In genomic region chr16:22423716-22424115, GRCh38 we compare ENCODE assay signal across 24 cellular contexts. TPM values are rescaled to one million over a fixed set of nuclear protein-coding genes. Genes with fewer than 3 reads are reported as not detected.
DNase-seq lines count a peak whose midpoint lies in the region; ATAC-seq, FAIRE-seq and TF ChIP-seq lines count a peak whose summit lies in the region.
"Had no signal": no experiment of that assay in that cellular context is flagged by ENCODE, and none has a peak within 500 bp of the region (broad histone marks: within the 10 kb centered on the region; RNA-seq: fewer than 3 reads in every experiment).

No MANE protein-coding gene starts in this region.

- H3K27me3 ChIP-seq in bronchial epithelial cell (ENCODE audit: control insufficient read depth, insufficient read depth, low read length) (no peaks in the 10 kb centered on the region), layer of hippocampus (ENCODE audit: control insufficient read depth, insufficient read depth, low read length) (no peaks in the 10 kb centered on the region), upper lobe of right lung (no peaks in the 10 kb centered on the region)
- H3K27me3 ChIP-seq: colonic mucosa, Peyer's patch, stomach, tibial nerve had no signal

- H3K27ac ChIP-seq in layer of hippocampus (ENCODE audit: low read depth, low read length) (peak overlapping the region; percentile 65), upper lobe of right lung (peak overlapping the region; percentile 78)
- H3K27ac ChIP-seq: colonic mucosa, WERI-Rb-1 had no signal

- FAIRE-seq in HTR-8/SVneo (lab: Jason Lieb, UNC) = peak; percentile 88
- peak; percentile 50 for FAIRE-seq in bronchial epithelial cell (lab: Jason Lieb, UNC)
- FAIRE-seq: frontal cortex had no signal

- no peak for DNase-seq in HTR-8/SVneo (ENCODE audit: insufficient read length, low spot score)
- DNase-seq in bronchial epithelial cell (ENCODE audit: low read depth) = no peak
- DNase-seq in upper lobe of right lung = no peak
- DNase-seq in SKM-1 (lab: John Stamatoyannopoulos, UW; ENCODE audit: unreplicated experiment) = no peak
- no peak for DNase-seq in NCI-H2227 treated with DMSO at 0.1 percent for 48 hours (lab: John Stamatoyannopoulos, UW)
- DNase-seq: activated CD4-positive, alpha-beta T cell treated with anti-CD3 and anti-CD28 coated beads, Interleukin-2, amount 50 U/mL, for 4 hours; colonic mucosa; DND-41; effector memory CD8-positive, alpha-beta T cell; left ventricle myocardium inferior; naive thymus-derived CD4-positive, alpha-beta T cell; NCI-H1105 treated with DMSO at 0.1 percent for 48 hours; NCI-H1930; NCI-H69; Peyer's patch; SHP77 treated with DMSO at 0.1 percent for 48 hours; stomach; SW 1271; T1000; WERI-Rb-1 had no signal

- TF ChIP-seq CTCF in bronchial epithelial cell (IDR thresholded peaks at IDR 0.05; ENCODE audit: insufficient read depth, low read length, severe bottlenecking) (no peak), upper lobe of right lung (IDR thresholded peaks at IDR 0.05) (no peak)

- H3K4me3 ChIP-seq in bronchial epithelial cell (ENCODE audit: low read depth, low read length) (no peak overlapping the region), upper lobe of right lung (no peak overlapping the region)
- H3K4me3 ChIP-seq: colonic mucosa, Peyer's patch had no signal

- peaks cover 15% of the 10 kb centered on the region for H3K36me3 ChIP-seq in bronchial epithelial cell (ENCODE audit: control insufficient read depth, insufficient read depth, low read length)
- peaks cover 35% of the 10 kb centered on the region for H3K36me3 ChIP-seq in upper lobe of right lung
- H3K36me3 ChIP-seq: colonic mucosa, WERI-Rb-1 had no signal

- ATAC-seq in upper lobe of right lung (no peak), HG02623 (IDR thresholded peaks at IDR 0.05; ENCODE audit: unreplicated experiment) (no peak)
- ATAC-seq: effector memory CD8-positive, alpha-beta T cell; naive thymus-derived CD4-positive, alpha-beta T cell had no signal

- H3K9me3 ChIP-seq in upper lobe of right lung = no peaks in the 10 kb centered on the region
- H3K9me3 ChIP-seq: colonic mucosa, left ventricle myocardium inferior, Peyer's patch, stomach, tibial nerve had no signal

- intact Hi-C loops in upper lobe of right lung (cut with DNase I) = no loop called here

- H3K4me1 ChIP-seq in upper lobe of right lung = no peaks in the 10 kb centered on the region
- H3K4me1 ChIP-seq: colonic mucosa, Peyer's patch had no signal

RNA-seq across cellular contexts. Expression of gene CDR2, which starts 49.3 kb away (rescaled TPM):
- total RNA-seq in bronchial epithelial cell = 16.8 and 25.3 TPM in 2 replicates
- total RNA-seq in upper lobe of right lung = 25.2 TPM
